Comparison of ENCODE assay signal across 13 cellular contexts in genomic region chr14:68369289-68369925, GRCh38.
A peak's percentile ranks its signal among the peaks of the same experiment; 100 is the strongest.
DNase-seq lines count a peak whose midpoint lies in the region; ATAC-seq, FAIRE-seq and TF ChIP-seq lines count a peak whose summit lies in the region.
"Had no signal": no experiment of that assay in that cellular context is flagged by ENCODE, and none has a peak within 500 bp of the region (broad histone marks: within the 10 kb centered on the region; RNA-seq: fewer than 3 reads in every experiment).

No MANE protein-coding gene starts in this region.

- H3K36me3 ChIP-seq in pancreas (no peaks in the 10 kb centered on the region), left lung (no peaks in the 10 kb centered on the region)
- H3K36me3 ChIP-seq: esophagus muscularis mucosa had no signal

- no peaks in the 10 kb centered on the region for H3K36me3 Mint-ChIP-seq in activated T-cell treated with anti-CD3 and anti-CD28 coated beads, Interleukin-2, amount 50 U/mL, for 4 hours (ENCODE audit: insufficient read depth)
- no peaks in the 10 kb centered on the region for H3K36me3 Mint-ChIP-seq in activated B cell treated with CpG ODN at 0.5 μM for 24 hours (ENCODE audit: low read depth)

- 74 to 80% methylated on average over 6 of the region's 6 CpGs for WGBS in pancreas, 2 donors

- H3K9me3 Mint-ChIP-seq in activated T-cell treated with anti-CD3 and anti-CD28 coated beads, Interleukin-2, amount 50 U/mL, for 4 hours, result peaks cover 4% of the 10 kb centered on the region
- no peaks in the 10 kb centered on the region for H3K9me3 Mint-ChIP-seq in activated B cell treated with CpG ODN at 0.5 μM for 24 hours

- H3K4me3 Mint-ChIP-seq in activated T-cell treated with anti-CD3 and anti-CD28 coated beads, Interleukin-2, amount 50 U/mL, for 4 hours, result peak overlapping the region; percentile 4
- peak overlapping the region; percentile 59 for H3K4me3 Mint-ChIP-seq in activated B cell treated with CpG ODN at 0.5 μM for 24 hours

- peak; percentile 85 to 95 for ATAC-seq in activated T-cell treated with anti-CD3 and anti-CD28 coated beads, Interleukin-2, amount 50 U/mL, for 4 hours
- peak; percentile 59 for ATAC-seq in HG02798 (IDR thresholded peaks at IDR 0.05; ENCODE audit: poor library complexity, unreplicated experiment)
- ATAC-seq in activated B cell treated with CpG ODN at 0.5 μM for 24 hours (ENCODE audit: low read depth), result peak; percentile 23
- no peak for ATAC-seq in pancreas
- no peak for ATAC-seq in left lung
- ATAC-seq: left lobe of liver had no signal

- DNase-seq in activated T-cell treated with anti-CD3 and anti-CD28 coated beads, Interleukin-2, amount 50 U/mL, for 4 hours, result no peak
- DNase-seq in activated T-cell treated with anti-CD3 and anti-CD28 coated beads, Interleukin-2, amount 50 U/mL, for 1 hour, result no peak
- DNase-seq in activated B cell treated with CpG ODN at 0.5 μM for 24 hours, result no peak
- no peak for DNase-seq in NCI-H1694 (lab: John Stamatoyannopoulos, UW)
- DNase-seq in pancreas, result no peak
- DNase-seq in left lung, result no peak
- DNase-seq: anterior cingulate cortex, NCI-H82 had no signal

- H3K27ac ChIP-seq in temporal lobe (ENCODE audit: low read depth, low read length) (peak overlapping the region; percentile 27), pancreas (no peak overlapping the region), left lung (peak overlapping the region in 1 of 2 donors; percentile 29)
- H3K27ac ChIP-seq: esophagus muscularis mucosa had no signal

- H3K4me1 ChIP-seq in pancreas (peaks cover 0 to 21% (median 6%) of the 10 kb centered on the region in 3 donors), left lung (peaks cover 4 to 34% of the 10 kb centered on the region in 2 donors)

- intact Hi-C loops in activated B cell treated with CpG ODN at 0.5 μM for 24 hours (cut with micrococcal nuclease) (loop anchor here (5.0 kb wide), 1 partner anchor 33 kb away; no protein-coding TSS in a partner anchor), pancreas (cut with DNase I) (no loop called here), left lung (cut with DNase I) (no loop called here)

- FAIRE-seq in pancreas (lab: Jason Lieb, UNC), result no peak
- FAIRE-seq: H54 had no signal

- POLR2A ChIA-PET in activated B cell treated with CpG ODN at 0.5 μM for 24 hours (lab: Charles Lee), result interaction anchor here (0.6 to 5.1 kb wide), 27 partner anchors 8 to 447 kb away, joined by 3 to 40 read pairs (median 5); no protein-coding TSS in a partner anchor

- no peaks in the 10 kb centered on the region for H3K27me3 Mint-ChIP-seq in activated T-cell treated with anti-CD3 and anti-CD28 coated beads, Interleukin-2, amount 50 U/mL, for 4 hours (ENCODE audit: low read depth)
- no peaks in the 10 kb centered on the region for H3K27me3 Mint-ChIP-seq in activated B cell treated with CpG ODN at 0.5 μM for 24 hours

- TF ChIP-seq CTCF in activated B cell treated with CpG ODN at 0.5 μM for 24 hours (IDR thresholded peaks at IDR 0.05) (no peak), pancreas (IDR thresholded peaks at IDR 0.05) (no peak), left lung (IDR thresholded peaks at IDR 0.05) (no peak)

- CTCF ChIA-PET in activated B cell treated with CpG ODN at 0.5 μM for 24 hours (lab: Charles Lee), result interaction anchor here (0.6 to 1.7 kb wide), 6 partner anchors 22 to 447 kb away, joined by 3 to 7 read pairs (median 4); no protein-coding TSS in a partner anchor

- H3K4me1 Mint-ChIP-seq in activated T-cell treated with anti-CD3 and anti-CD28 coated beads, Interleukin-2, amount 50 U/mL, for 4 hours (ENCODE audit: low read depth), result peaks cover 57% of the 10 kb centered on the region
- peaks cover 94% of the 10 kb centered on the region for H3K4me1 Mint-ChIP-seq in activated B cell treated with CpG ODN at 0.5 μM for 24 hours

- H3K27me3 ChIP-seq in pancreas (no peaks in the 10 kb centered on the region), left lung (no peaks in the 10 kb centered on the region)
- H3K27me3 ChIP-seq: esophagus muscularis mucosa had no signal

- H3K9me3 ChIP-seq in pancreas (no peaks in the 10 kb centered on the region), left lung (no peaks in the 10 kb centered on the region)
- H3K9me3 ChIP-seq: esophagus muscularis mucosa had no signal

- H3K4me3 ChIP-seq in pancreas (no peak overlapping the region), left lung (no peak overlapping the region)
- H3K4me3 ChIP-seq: esophagus muscularis mucosa had no signal

- H3K27ac Mint-ChIP-seq in activated B cell treated with CpG ODN at 0.5 μM for 24 hours, result peak overlapping the region; percentile 95

Comparison
In these comparisons a context has a peak if more than half of its experiments do, and no peak if none do; other contexts are left out.
1. ATAC-seq: peak in activated T-cell treated with anti-CD3 and anti-CD28 coated beads, Interleukin-2, amount 50 U/mL, for 4 hours (2 of 2), HG02798 (single experiment) and activated B cell treated with CpG ODN at 0.5 μM for 24 hours (single experiment); none in pancreas (0 of 4) and left lung (single experiment).